2 cellular contexts compared by ENCODE assay signal in the genomic region with DNA sequence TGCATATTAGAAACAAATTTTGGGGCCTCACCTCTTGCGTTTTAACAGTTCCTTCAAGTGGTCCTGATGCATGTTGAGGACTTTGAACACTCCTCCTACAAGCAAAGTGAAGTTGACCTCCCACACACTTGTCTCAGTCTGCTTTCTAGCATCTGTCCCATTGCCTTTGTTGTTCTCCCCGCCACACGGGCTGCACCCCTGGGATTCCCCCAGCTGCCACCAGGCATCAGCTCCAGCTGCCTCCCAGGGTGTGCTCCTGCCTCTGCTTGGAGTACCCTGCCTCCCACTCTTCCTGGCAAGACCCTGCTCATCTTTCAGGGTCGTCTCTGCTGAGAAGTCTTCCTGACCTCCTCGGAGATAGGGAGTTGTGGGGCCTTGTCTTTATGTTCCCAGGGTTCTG.
TF ChIP-seq lines count a peak whose summit lies in the region.

No MANE protein-coding gene starts in this region.

TF ChIP-seq in GM23338, 12 proteins besides CTCF, POLR2A, EP300 and RAD21 (continued from another document):
- TF ChIP-seq, protein P1, sequence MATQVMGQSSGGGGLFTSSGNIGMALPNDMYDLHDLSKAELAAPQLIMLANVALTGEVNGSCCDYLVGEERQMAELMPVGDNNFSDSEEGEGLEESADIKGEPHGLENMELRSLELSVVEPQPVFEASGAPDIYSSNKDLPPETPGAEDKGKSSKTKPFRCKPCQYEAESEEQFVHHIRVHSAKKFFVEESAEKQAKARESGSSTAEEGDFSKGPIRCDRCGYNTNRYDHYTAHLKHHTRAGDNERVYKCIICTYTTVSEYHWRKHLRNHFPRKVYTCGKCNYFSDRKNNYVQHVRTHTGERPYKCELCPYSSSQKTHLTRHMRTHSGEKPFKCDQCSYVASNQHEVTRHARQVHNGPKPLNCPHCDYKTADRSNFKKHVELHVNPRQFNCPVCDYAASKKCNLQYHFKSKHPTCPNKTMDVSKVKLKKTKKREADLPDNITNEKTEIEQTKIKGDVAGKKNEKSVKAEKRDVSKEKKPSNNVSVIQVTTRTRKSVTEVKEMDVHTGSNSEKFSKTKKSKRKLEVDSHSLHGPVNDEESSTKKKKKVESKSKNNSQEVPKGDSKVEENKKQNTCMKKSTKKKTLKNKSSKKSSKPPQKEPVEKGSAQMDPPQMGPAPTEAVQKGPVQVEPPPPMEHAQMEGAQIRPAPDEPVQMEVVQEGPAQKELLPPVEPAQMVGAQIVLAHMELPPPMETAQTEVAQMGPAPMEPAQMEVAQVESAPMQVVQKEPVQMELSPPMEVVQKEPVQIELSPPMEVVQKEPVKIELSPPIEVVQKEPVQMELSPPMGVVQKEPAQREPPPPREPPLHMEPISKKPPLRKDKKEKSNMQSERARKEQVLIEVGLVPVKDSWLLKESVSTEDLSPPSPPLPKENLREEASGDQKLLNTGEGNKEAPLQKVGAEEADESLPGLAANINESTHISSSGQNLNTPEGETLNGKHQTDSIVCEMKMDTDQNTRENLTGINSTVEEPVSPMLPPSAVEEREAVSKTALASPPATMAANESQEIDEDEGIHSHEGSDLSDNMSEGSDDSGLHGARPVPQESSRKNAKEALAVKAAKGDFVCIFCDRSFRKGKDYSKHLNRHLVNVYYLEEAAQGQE (IDR thresholded peaks at IDR 0.05; ENCODE audit: unreplicated experiment), result no peak
- no peak for TF ChIP-seq JUNB (IDR thresholded peaks at IDR 0.05; ENCODE audit: unreplicated experiment)
- no peak for TF ChIP-seq STAT1 (IDR thresholded peaks at IDR 0.05; ENCODE audit: unreplicated experiment)
- no peak for TF ChIP-seq EZH2 (IDR thresholded peaks at IDR 0.05; ENCODE audit: low read depth, unreplicated experiment)
- TF ChIP-seq, protein P2, sequence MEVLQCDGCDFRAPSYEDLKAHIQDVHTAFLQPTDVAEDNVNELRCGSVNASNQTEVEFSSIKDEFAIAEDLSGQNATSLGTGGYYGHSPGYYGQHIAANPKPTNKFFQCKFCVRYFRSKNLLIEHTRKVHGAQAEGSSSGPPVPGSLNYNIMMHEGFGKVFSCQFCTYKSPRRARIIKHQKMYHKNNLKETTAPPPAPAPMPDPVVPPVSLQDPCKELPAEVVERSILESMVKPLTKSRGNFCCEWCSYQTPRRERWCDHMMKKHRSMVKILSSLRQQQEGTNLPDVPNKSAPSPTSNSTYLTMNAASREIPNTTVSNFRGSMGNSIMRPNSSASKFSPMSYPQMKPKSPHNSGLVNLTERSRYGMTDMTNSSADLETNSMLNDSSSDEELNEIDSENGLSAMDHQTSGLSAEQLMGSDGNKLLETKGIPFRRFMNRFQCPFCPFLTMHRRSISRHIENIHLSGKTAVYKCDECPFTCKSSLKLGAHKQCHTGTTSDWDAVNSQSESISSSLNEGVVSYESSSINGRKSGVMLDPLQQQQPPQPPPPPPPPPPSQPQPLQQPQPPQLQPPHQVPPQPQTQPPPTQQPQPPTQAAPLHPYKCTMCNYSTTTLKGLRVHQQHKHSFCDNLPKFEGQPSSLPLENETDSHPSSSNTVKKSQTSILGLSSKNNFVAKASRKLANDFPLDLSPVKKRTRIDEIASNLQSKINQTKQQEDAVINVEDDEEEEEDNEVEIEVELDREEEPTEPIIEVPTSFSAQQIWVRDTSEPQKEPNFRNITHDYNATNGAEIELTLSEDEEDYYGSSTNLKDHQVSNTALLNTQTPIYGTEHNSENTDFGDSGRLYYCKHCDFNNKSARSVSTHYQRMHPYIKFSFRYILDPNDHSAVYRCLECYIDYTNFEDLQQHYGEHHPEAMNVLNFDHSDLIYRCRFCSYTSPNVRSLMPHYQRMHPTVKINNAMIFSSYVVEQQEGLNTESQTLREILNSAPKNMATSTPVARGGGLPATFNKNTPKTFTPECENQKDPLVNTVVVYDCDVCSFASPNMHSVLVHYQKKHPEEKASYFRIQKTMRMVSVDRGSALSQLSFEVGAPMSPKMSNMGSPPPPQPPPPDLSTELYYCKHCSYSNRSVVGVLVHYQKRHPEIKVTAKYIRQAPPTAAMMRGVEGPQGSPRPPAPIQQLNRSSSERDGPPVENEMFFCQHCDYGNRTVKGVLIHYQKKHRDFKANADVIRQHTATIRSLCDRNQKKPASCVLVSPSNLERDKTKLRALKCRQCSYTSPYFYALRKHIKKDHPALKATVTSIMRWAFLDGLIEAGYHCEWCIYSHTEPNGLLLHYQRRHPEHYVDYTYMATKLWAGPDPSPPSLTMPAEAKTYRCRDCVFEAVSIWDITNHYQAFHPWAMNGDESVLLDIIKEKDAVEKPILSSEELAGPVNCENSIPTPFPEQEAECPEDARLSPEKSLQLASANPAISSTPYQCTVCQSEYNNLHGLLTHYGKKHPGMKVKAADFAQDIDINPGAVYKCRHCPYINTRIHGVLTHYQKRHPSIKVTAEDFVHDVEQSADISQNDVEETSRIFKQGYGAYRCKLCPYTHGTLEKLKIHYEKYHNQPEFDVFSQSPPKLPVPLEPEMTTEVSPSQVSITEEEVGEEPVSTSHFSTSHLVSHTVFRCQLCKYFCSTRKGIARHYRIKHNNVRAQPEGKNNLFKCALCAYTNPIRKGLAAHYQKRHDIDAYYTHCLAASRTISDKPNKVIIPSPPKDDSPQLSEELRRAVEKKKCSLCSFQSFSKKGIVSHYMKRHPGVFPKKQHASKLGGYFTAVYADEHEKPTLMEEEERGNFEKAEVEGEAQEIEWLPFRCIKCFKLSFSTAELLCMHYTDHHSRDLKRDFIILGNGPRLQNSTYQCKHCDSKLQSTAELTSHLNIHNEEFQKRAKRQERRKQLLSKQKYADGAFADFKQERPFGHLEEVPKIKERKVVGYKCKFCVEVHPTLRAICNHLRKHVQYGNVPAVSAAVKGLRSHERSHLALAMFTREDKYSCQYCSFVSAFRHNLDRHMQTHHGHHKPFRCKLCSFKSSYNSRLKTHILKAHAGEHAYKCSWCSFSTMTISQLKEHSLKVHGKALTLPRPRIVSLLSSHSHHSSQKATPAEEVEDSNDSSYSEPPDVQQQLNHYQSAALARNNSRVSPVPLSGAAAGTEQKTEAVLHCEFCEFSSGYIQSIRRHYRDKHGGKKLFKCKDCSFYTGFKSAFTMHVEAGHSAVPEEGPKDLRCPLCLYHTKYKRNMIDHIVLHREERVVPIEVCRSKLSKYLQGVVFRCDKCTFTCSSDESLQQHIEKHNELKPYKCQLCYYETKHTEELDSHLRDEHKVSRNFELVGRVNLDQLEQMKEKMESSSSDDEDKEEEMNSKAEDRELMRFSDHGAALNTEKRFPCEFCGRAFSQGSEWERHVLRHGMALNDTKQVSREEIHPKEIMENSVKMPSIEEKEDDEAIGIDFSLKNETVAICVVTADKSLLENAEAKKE (CRISPR knock-in tag; IDR thresholded peaks at IDR 0.05), result no peak
- TF ChIP-seq, protein P3, sequence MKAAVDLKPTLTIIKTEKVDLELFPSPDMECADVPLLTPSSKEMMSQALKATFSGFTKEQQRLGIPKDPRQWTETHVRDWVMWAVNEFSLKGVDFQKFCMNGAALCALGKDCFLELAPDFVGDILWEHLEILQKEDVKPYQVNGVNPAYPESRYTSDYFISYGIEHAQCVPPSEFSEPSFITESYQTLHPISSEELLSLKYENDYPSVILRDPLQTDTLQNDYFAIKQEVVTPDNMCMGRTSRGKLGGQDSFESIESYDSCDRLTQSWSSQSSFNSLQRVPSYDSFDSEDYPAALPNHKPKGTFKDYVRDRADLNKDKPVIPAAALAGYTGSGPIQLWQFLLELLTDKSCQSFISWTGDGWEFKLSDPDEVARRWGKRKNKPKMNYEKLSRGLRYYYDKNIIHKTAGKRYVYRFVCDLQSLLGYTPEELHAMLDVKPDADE (IDR thresholded peaks at IDR 0.05), result no peak
- TF ChIP-seq ZNF114 (CRISPR knock-in tag; IDR thresholded peaks at IDR 0.05), result no peak
- TF ChIP-seq CREB1 (CRISPR knock-in tag; IDR thresholded peaks at IDR 0.05; ENCODE audit: low read depth), result no peak
- no peak for TF ChIP-seq EZH2phosphoT487 (IDR thresholded peaks at IDR 0.05; ENCODE audit: unreplicated experiment)

TF ChIP-seq in WTC11, 78 proteins besides CTCF, POLR2A, EP300 and RAD21 (continued from another document):
- TF ChIP-seq, protein P4, sequence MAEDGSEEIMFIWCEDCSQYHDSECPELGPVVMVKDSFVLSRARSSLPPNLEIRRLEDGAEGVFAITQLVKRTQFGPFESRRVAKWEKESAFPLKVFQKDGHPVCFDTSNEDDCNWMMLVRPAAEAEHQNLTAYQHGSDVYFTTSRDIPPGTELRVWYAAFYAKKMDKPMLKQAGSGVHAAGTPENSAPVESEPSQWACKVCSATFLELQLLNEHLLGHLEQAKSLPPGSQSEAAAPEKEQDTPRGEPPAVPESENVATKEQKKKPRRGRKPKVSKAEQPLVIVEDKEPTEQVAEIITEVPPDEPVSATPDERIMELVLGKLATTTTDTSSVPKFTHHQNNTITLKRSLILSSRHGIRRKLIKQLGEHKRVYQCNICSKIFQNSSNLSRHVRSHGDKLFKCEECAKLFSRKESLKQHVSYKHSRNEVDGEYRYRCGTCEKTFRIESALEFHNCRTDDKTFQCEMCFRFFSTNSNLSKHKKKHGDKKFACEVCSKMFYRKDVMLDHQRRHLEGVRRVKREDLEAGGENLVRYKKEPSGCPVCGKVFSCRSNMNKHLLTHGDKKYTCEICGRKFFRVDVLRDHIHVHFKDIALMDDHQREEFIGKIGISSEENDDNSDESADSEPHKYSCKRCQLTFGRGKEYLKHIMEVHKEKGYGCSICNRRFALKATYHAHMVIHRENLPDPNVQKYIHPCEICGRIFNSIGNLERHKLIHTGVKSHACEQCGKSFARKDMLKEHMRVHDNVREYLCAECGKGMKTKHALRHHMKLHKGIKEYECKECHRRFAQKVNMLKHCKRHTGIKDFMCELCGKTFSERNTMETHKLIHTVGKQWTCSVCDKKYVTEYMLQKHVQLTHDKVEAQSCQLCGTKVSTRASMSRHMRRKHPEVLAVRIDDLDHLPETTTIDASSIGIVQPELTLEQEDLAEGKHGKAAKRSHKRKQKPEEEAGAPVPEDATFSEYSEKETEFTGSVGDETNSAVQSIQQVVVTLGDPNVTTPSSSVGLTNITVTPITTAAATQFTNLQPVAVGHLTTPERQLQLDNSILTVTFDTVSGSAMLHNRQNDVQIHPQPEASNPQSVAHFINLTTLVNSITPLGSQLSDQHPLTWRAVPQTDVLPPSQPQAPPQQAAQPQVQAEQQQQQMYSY (CRISPR knock-in tag; IDR thresholded peaks at IDR 0.05), result no peak
- no peak for TF ChIP-seq CREM (CRISPR knock-in tag; IDR thresholded peaks at IDR 0.05)
- no peak for TF ChIP-seq ATF1 (CRISPR knock-in tag; IDR thresholded peaks at IDR 0.05)
- TF ChIP-seq NFATC4 (CRISPR knock-in tag; IDR thresholded peaks at IDR 0.05), result no peak
- TF ChIP-seq, protein P5, sequence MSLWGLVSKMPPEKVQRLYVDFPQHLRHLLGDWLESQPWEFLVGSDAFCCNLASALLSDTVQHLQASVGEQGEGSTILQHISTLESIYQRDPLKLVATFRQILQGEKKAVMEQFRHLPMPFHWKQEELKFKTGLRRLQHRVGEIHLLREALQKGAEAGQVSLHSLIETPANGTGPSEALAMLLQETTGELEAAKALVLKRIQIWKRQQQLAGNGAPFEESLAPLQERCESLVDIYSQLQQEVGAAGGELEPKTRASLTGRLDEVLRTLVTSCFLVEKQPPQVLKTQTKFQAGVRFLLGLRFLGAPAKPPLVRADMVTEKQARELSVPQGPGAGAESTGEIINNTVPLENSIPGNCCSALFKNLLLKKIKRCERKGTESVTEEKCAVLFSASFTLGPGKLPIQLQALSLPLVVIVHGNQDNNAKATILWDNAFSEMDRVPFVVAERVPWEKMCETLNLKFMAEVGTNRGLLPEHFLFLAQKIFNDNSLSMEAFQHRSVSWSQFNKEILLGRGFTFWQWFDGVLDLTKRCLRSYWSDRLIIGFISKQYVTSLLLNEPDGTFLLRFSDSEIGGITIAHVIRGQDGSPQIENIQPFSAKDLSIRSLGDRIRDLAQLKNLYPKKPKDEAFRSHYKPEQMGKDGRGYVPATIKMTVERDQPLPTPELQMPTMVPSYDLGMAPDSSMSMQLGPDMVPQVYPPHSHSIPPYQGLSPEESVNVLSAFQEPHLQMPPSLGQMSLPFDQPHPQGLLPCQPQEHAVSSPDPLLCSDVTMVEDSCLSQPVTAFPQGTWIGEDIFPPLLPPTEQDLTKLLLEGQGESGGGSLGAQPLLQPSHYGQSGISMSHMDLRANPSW (CRISPR knock-in tag; conservative IDR thresholded peaks at IDR 0.05; ENCODE audit: low read depth), result no peak
- no peak for TF ChIP-seq EMX1 (CRISPR knock-in tag; IDR thresholded peaks at IDR 0.05)
- TF ChIP-seq, protein P6, sequence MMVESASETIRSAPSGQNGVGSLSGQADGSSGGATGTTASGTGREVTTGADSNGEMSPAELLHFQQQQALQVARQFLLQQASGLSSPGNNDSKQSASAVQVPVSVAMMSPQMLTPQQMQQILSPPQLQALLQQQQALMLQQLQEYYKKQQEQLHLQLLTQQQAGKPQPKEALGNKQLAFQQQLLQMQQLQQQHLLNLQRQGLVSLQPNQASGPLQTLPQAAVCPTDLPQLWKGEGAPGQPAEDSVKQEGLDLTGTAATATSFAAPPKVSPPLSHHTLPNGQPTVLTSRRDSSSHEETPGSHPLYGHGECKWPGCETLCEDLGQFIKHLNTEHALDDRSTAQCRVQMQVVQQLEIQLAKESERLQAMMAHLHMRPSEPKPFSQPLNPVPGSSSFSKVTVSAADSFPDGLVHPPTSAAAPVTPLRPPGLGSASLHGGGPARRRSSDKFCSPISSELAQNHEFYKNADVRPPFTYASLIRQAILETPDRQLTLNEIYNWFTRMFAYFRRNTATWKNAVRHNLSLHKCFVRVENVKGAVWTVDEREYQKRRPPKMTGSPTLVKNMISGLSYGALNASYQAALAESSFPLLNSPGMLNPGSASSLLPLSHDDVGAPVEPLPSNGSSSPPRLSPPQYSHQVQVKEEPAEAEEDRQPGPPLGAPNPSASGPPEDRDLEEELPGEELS (CRISPR knock-in tag; IDR thresholded peaks at IDR 0.05), result no peak
- TF ChIP-seq, protein P7, sequence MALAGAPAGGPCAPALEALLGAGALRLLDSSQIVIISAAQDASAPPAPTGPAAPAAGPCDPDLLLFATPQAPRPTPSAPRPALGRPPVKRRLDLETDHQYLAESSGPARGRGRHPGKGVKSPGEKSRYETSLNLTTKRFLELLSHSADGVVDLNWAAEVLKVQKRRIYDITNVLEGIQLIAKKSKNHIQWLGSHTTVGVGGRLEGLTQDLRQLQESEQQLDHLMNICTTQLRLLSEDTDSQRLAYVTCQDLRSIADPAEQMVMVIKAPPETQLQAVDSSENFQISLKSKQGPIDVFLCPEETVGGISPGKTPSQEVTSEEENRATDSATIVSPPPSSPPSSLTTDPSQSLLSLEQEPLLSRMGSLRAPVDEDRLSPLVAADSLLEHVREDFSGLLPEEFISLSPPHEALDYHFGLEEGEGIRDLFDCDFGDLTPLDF (CRISPR knock-in tag; IDR thresholded peaks at IDR 0.05), result no peak
- no peak for TF ChIP-seq NFE2L1 (CRISPR knock-in tag; IDR thresholded peaks at IDR 0.05)
- no peak for TF ChIP-seq JUN (CRISPR knock-in tag; IDR thresholded peaks at IDR 0.05)
- TF ChIP-seq ZNF232 (CRISPR knock-in tag; IDR thresholded peaks at IDR 0.05), result no peak
- TF ChIP-seq SP1 (CRISPR knock-in tag; conservative IDR thresholded peaks at IDR 0.05), result no peak
- no peak for TF ChIP-seq ZNF121 (CRISPR knock-in tag; IDR thresholded peaks at IDR 0.05)
- no peak for TF ChIP-seq GABPB1 (CRISPR knock-in tag; IDR thresholded peaks at IDR 0.05)
